ENCODE assay signal across 21 cellular contexts in the genomic region with DNA sequence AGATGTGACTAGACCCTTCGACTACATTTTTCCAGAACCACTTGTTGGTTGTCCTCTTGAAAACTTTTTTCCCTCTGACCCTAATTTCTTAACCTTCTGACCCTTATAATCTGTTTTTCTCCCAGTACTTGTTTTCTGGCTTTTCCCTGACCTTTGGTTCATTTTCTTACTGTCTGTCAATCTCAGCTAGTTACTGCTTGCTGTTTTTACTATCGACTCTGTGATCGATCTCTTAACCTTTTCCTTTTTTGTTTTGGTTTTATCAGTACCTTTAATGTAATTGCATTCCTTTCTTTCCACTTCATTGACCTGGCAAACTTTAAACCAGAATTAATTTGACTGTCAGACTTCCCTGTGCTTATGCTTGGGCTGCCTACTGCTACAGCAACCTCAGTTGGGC.
DNase-seq lines count a peak whose midpoint lies in the region; ATAC-seq, FAIRE-seq and TF ChIP-seq lines count a peak whose summit lies in the region.
"Had no signal": no experiment of that assay in that cellular context is flagged by ENCODE, and none has a peak within 500 bp of the region (broad histone marks: within the 10 kb centered on the region; RNA-seq: fewer than 3 reads in every experiment).

No MANE protein-coding gene starts in this region.

- TF ChIP-seq CTCF in GM23338 (conservative IDR thresholded peaks at IDR 0.05; ENCODE audit: low read depth in 2 of 2) = no peak
- TF ChIP-seq CTCF in WTC11 (IDR thresholded peaks at IDR 0.05) = no peak
- no peak for TF ChIP-seq CTCF in HepG2 (CRISPR knock-in tag; IDR thresholded peaks at IDR 0.05)
- no peak for TF ChIP-seq CTCF in progenitor cell of endocrine pancreas (IDR thresholded peaks at IDR 0.05; ENCODE audit: unreplicated experiment)
- no peak for TF ChIP-seq CTCF in spleen (IDR thresholded peaks at IDR 0.05 in 8 of 11, conservative IDR thresholded peaks at IDR 0.05 in 3 of 11)
- no peak for TF ChIP-seq CTCF in tibial nerve (IDR thresholded peaks at IDR 0.05)

- no peaks in the 10 kb centered on the region for H3K36me3 Mint-ChIP-seq in GM23338 (ENCODE audit: low read depth)
- no peaks in the 10 kb centered on the region for H3K36me3 Mint-ChIP-seq in WTC11
- no peaks in the 10 kb centered on the region for H3K36me3 Mint-ChIP-seq in progenitor cell of endocrine pancreas (ENCODE audit: insufficient read depth)
- H3K36me3 Mint-ChIP-seq: CD14-positive monocyte had no signal

- no peak for ATAC-seq in GM23338
- no peak for ATAC-seq in WTC11
- ATAC-seq in HepG2 = no peak
- ATAC-seq in GM18502 (IDR thresholded peaks at IDR 0.05; ENCODE audit: poor library complexity, unreplicated experiment) = no peak
- ATAC-seq: GM12878 had no signal

- peaks cover 31% of the 10 kb centered on the region for H3K4me1 Mint-ChIP-seq in GM23338
- H3K4me1 Mint-ChIP-seq in WTC11 = peaks cover 33% of the 10 kb centered on the region
- H3K4me1 Mint-ChIP-seq in progenitor cell of endocrine pancreas (ENCODE audit: low read depth) = peaks cover 37% of the 10 kb centered on the region
- H3K4me1 Mint-ChIP-seq: CD14-positive monocyte had no signal

- H3K9ac ChIP-seq in HepG2 (ENCODE audit: insufficient read depth, low read depth, low read length) = no peak overlapping the region
- H3K9ac ChIP-seq: BLaER1 had no signal

- H3F3A ChIP-seq in GM23338 (replicated peaks; ENCODE audit: low read depth) = no peaks in the 10 kb centered on the region

- no peak for TF ChIP-seq RAD21 in HepG2 (CRISPR knock-in tag; IDR thresholded peaks at IDR 0.05)

- H3K9me2 ChIP-seq in GM23338 (ENCODE audit: insufficient read depth) = no peaks in the 10 kb centered on the region

- peak overlapping the region; percentile 38 for H3K27ac Mint-ChIP-seq in GM23338
- H3K27ac Mint-ChIP-seq in WTC11 = peak overlapping the region; percentile 41; the same call in 1 of the 2 replicates
- H3K27ac Mint-ChIP-seq in progenitor cell of endocrine pancreas = peak overlapping the region; percentile 69
- H3K27ac Mint-ChIP-seq: CD8-positive, alpha-beta memory T cell had no signal

- intact Hi-C loops in HepG2 (cut with micrococcal nuclease; ENCODE audit: unreplicated experiment) (no loop called here), spleen (cut with DNase I; ENCODE audit: low total_unique reads) (no loop called here)

- no peak for FAIRE-seq in HepG2 (lab: Jason Lieb, UNC)
- FAIRE-seq: GM12878 had no signal

- H3K4me2 ChIP-seq in GM23338 (no peak overlapping the region), HepG2 (ENCODE audit: low read depth, low read length) (no peak overlapping the region)
- H3K4me2 ChIP-seq: BLaER1 had no signal

- CTCF ChIA-PET in WTC11 (lab: Charles Lee) = interaction anchor here (2.2 kb wide), 1 partner anchor 114 kb away, joined by 7 read pairs; no protein-coding TSS in a partner anchor
- CTCF ChIA-PET in HepG2 (lab: Yijun Ruan, JAX; ENCODE audit: low intra/inter-chr PET ratio, low total read pairs) = no interaction called here

- TF ChIP-seq EP300 in HepG2 (IDR thresholded peaks at IDR 0.05; ENCODE audit: low read depth in 2 of 2, low read length in 2 of 2) = no peak
- no peak for TF ChIP-seq EP300 in HepG2 (CRISPR knock-in tag; IDR thresholded peaks at IDR 0.05; ENCODE audit: borderline replicate concordance)
- no peak for TF ChIP-seq EP300 in tibial nerve (IDR thresholded peaks at IDR 0.05)

- no peaks in the 10 kb centered on the region for H3K9me3 ChIP-seq in HepG2 (ENCODE audit: low read length)
- H3K9me3 ChIP-seq in spleen = no peaks in the 10 kb centered on the region
- H3K9me3 ChIP-seq in tibial nerve = no peaks in the 10 kb centered on the region
- H3K9me3 ChIP-seq: BLaER1 had no signal

- no peaks in the 10 kb centered on the region for H3K27me3 ChIP-seq in GM23338 (ENCODE audit: insufficient read depth)
- no peaks in the 10 kb centered on the region for H3K27me3 ChIP-seq in HepG2 (ENCODE audit: control insufficient read depth in 1 of 2, insufficient read depth in 2 of 2, low read length in 2 of 2)
- H3K27me3 ChIP-seq in spleen (replicated peaks in 1 of 7) = no peaks in the 10 kb centered on the region
- H3K27me3 ChIP-seq in tibial nerve = no peaks in the 10 kb centered on the region
- H3K27me3 ChIP-seq: BLaER1 had no signal

- DNase-seq in GM23338 (ENCODE audit: low spot score) = no peak
- DNase-seq in WTC11 (ENCODE audit: low spot score) = no peak
- no peak for DNase-seq in HepG2 (ENCODE audit: low spot score)
- no peak for DNase-seq in progenitor cell of endocrine pancreas (ENCODE audit: low spot score, unreplicated experiment)
- no peak for DNase-seq in spleen
- no peak for DNase-seq in SIG-M5 treated with dmso at 0.1 percent for 504 hours (lab: John Stamatoyannopoulos, UW; ENCODE audit: unreplicated experiment)
- no peak for DNase-seq in tibial nerve (ENCODE audit: low spot score in 2 of 2)
- DNase-seq: 8988T; CD8-positive, alpha-beta memory T cell; COR-L47; DMS 273 treated with DMSO at 0.1 percent for 48 hours; DMS53; DND-41; EL; GOT3; H7; KG1 had no signal

- 70% methylated on average over 3 of the region's 3 CpGs for WGBS in HepG2 (ENCODE audit: low lambda C conversion rate)
- WGBS in spleen, 5 donors = 80 to 87% (median 83%) methylated on average over 3 of the region's 3 CpGs
- WGBS in tibial nerve, 2 donors = 48 to 69% methylated on average over 3 of the region's 3 CpGs

- H3K9me3 Mint-ChIP-seq in GM23338 (no peaks in the 10 kb centered on the region), WTC11 (no peaks in the 10 kb centered on the region), progenitor cell of endocrine pancreas (ENCODE audit: low read depth) (no peaks in the 10 kb centered on the region)
- H3K9me3 Mint-ChIP-seq: CD14-positive monocyte; CD8-positive, alpha-beta memory T cell had no signal

- in situ Hi-C loops in HepG2 (cut with HindIII; ENCODE audit: extremely low pct_ligation_motif_present, low pct_unique_long_range_greater_than_20kb) = no loop called here

- POLR2A ChIA-PET in WTC11 (lab: Charles Lee) = no interaction called here
- POLR2A ChIA-PET in HepG2 (lab: Yijun Ruan, JAX) = no interaction called here

- H3K4me1 ChIP-seq in GM23338 (ENCODE audit: insufficient read depth) = peaks cover 11% of the 10 kb centered on the region
- H3K4me1 ChIP-seq in HepG2 (ENCODE audit: insufficient read depth, low read length) = peaks cover 22% of the 10 kb centered on the region
- H3K4me1 ChIP-seq in spleen = peaks cover 0 to 12% (median 4%) of the 10 kb centered on the region in 6 donors
- H3K4me1 ChIP-seq in tibial nerve = peaks cover 0 to 26% (median 2%) of the 10 kb centered on the region in 4 donors
- H3K4me1 ChIP-seq: BLaER1 had no signal

- H3K79me2 ChIP-seq in GM23338 (replicated peaks; ENCODE audit: insufficient read depth) (peaks cover 49% of the 10 kb centered on the region), HepG2 (ENCODE audit: insufficient read depth, low read length) (peaks cover 5% of the 10 kb centered on the region)

- H3K4me3 ChIP-seq in GM23338 = no peak overlapping the region
- H3K4me3 ChIP-seq in HepG2 (replicated peaks in 1 of 3; ENCODE audit: insufficient read depth in 1 of 3, low read depth in 2 of 3, low read length in 3 of 3) = no peak overlapping the region
- H3K4me3 ChIP-seq in spleen = no peak overlapping the region
- H3K4me3 ChIP-seq in tibial nerve = no peak overlapping the region
- H3K4me3 ChIP-seq: BLaER1, GM12878 had no signal

- H3K36me3 ChIP-seq in GM23338 (ENCODE audit: insufficient read depth) = no peaks in the 10 kb centered on the region
- H3K36me3 ChIP-seq in HepG2 (replicated peaks in 1 of 2; ENCODE audit: control insufficient read depth in 1 of 2, insufficient read depth in 2 of 2, low read length in 2 of 2) = no peaks in the 10 kb centered on the region
- no peaks in the 10 kb centered on the region for H3K36me3 ChIP-seq in spleen
- H3K36me3 ChIP-seq in tibial nerve = no peaks in the 10 kb centered on the region
- H3K36me3 ChIP-seq: BLaER1 had no signal

- no peaks in the 10 kb centered on the region; the same call in 1 of the 2 replicates for H4K20me1 ChIP-seq in GM23338 (replicated peaks; ENCODE audit: insufficient read depth)
- no peaks in the 10 kb centered on the region for H4K20me1 ChIP-seq in HepG2 (ENCODE audit: insufficient read depth, low read length)

- H3K4me3 Mint-ChIP-seq in GM23338 = no peak overlapping the region
- no peak overlapping the region for H3K4me3 Mint-ChIP-seq in WTC11
- no peak overlapping the region for H3K4me3 Mint-ChIP-seq in progenitor cell of endocrine pancreas (ENCODE audit: low read depth)
- H3K4me3 Mint-ChIP-seq: CD14-positive monocyte had no signal

- no TSS peak for BruUV-seq in HepG2 (replicated peaks; lab: Mats Ljungman, UMichigan)

- H3K27ac ChIP-seq in GM23338 (ENCODE audit: low read depth) (no peak overlapping the region), HepG2 (ENCODE audit: extremely low read length, insufficient read depth, low read length) (no peak overlapping the region), spleen (no peak overlapping the region), tibial nerve (no peak overlapping the region)
- H3K27ac ChIP-seq: BLaER1 had no signal

- TF ChIP-seq POLR2A in HepG2 (IDR thresholded peaks at IDR 0.05; ENCODE audit: insufficient read depth in 1 of 2, low read depth in 2 of 2, low read length in 2 of 2) (no peak), spleen (IDR thresholded peaks at IDR 0.05) (no peak), tibial nerve (IDR thresholded peaks at IDR 0.05) (no peak)

- H3K27me3 Mint-ChIP-seq in GM23338 (ENCODE audit: insufficient read depth, low read depth, poor library complexity) = no peaks in the 10 kb centered on the region
- no peaks in the 10 kb centered on the region for H3K27me3 Mint-ChIP-seq in WTC11 (ENCODE audit: low read depth)
- H3K27me3 Mint-ChIP-seq in progenitor cell of endocrine pancreas = peaks cover under 1% of the 10 kb centered on the region

- H2AFZ ChIP-seq in GM23338 (no peak overlapping the region), HepG2 (ENCODE audit: low read length) (no peak overlapping the region)

TF ChIP-seq in GM23338, 12 proteins besides CTCF, POLR2A, EP300 and RAD21 (continues in another document):
- TF ChIP-seq ZNF331 (CRISPR knock-in tag; IDR thresholded peaks at IDR 0.05; ENCODE audit: low read depth) = no peak
- TF ChIP-seq NANOG (IDR thresholded peaks at IDR 0.05; ENCODE audit: borderline replicate concordance) = no peak

TF ChIP-seq in WTC11, 78 proteins besides CTCF, POLR2A, EP300 and RAD21 (continues in another document):
- TF ChIP-seq MYBL2 (CRISPR knock-in tag; IDR thresholded peaks at IDR 0.05) = no peak
- TF ChIP-seq JAZF1 (CRISPR knock-in tag; IDR thresholded peaks at IDR 0.05) = no peak

TF ChIP-seq in HepG2, 621 proteins besides CTCF, POLR2A, EP300 and RAD21:
- peak; percentile 43; the same call in 1 of the 2 replicates for TF ChIP-seq NR2F6 (IDR thresholded peaks at IDR 0.05)
- TF ChIP-seq NR2F6 (CRISPR knock-in tag; IDR thresholded peaks at IDR 0.05) = no peak
- TF ChIP-seq NR2F2 (IDR thresholded peaks at IDR 0.05; ENCODE audit: borderline replicate concordance, low read depth) = peak; percentile 53; the same call in 1 of the 2 replicates
- TF ChIP-seq, protein P1, sequence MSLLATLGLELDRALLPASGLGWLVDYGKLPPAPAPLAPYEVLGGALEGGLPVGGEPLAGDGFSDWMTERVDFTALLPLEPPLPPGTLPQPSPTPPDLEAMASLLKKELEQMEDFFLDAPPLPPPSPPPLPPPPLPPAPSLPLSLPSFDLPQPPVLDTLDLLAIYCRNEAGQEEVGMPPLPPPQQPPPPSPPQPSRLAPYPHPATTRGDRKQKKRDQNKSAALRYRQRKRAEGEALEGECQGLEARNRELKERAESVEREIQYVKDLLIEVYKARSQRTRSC (CRISPR knock-in tag; IDR thresholded peaks at IDR 0.05; ENCODE audit: low read depth) = no peak
